22 cellular contexts compared by ENCODE assay signal in genomic region chr21:32008714-32009113, GRCh38.
DNase-seq lines count a peak whose midpoint lies in the region; ATAC-seq and TF ChIP-seq lines count a peak whose summit lies in the region.
"Had no signal": no experiment of that assay in that cellular context is flagged by ENCODE, and none has a peak within 500 bp of the region (broad histone marks: within the 10 kb centered on the region; RNA-seq: fewer than 3 reads in every experiment).

No MANE protein-coding gene starts in this region.

- H3K4me3 ChIP-seq in HEK293 (ENCODE audit: low read depth, low read length) = no peak overlapping the region
- H3K4me3 ChIP-seq: A549; BLaER1 treated with 17β-estradiol and CSF1 and Interleukin-3, amounts not matched to agents 10 nM and 100 nM had no signal

- H3K27ac Mint-ChIP-seq in endothelial cell (ENCODE audit: unreplicated experiment) = no peak overlapping the region
- H3K27ac Mint-ChIP-seq: B cell; CD4-positive, alpha-beta T cell; CD8-positive, alpha-beta memory T cell had no signal

- H3K36me3 ChIP-seq in HEK293 (ENCODE audit: control insufficient read depth in 2 of 2, insufficient read depth in 1 of 2, low read length in 2 of 2) = no peaks in the 10 kb centered on the region
- H3K36me3 ChIP-seq: BLaER1 treated with 17β-estradiol and CSF1 and Interleukin-3, amounts not matched to agents 10 nM and 100 nM had no signal

- H3K4me1 Mint-ChIP-seq in endothelial cell (ENCODE audit: unreplicated experiment) = peaks cover 6% of the 10 kb centered on the region
- H3K4me1 Mint-ChIP-seq: B cell; CD8-positive, alpha-beta memory T cell had no signal

- TF ChIP-seq CTCF in HEK293 (tag by site-specific recombination; IDR thresholded peaks at IDR 0.05) = no peak
- no peak for TF ChIP-seq CTCF in VCaP (conservative IDR thresholded peaks at IDR 0.05)
- TF ChIP-seq CTCF in endothelial cell (IDR thresholded peaks at IDR 0.05; ENCODE audit: unreplicated experiment) = no peak

- no peak for ATAC-seq in HG02798 (IDR thresholded peaks at IDR 0.05; ENCODE audit: poor library complexity, unreplicated experiment)
- ATAC-seq in HG02970 (IDR thresholded peaks at IDR 0.05; ENCODE audit: low FRiP score, unreplicated experiment) = no peak
- ATAC-seq: A549 had no signal

- no peaks in the 10 kb centered on the region for H3K9me3 ChIP-seq in HEK293 (ENCODE audit: control insufficient read depth, insufficient read depth, low read depth, low read length)
- H3K9me3 ChIP-seq: A549 had no signal

- peaks cover 2% of the 10 kb centered on the region for H3K27me3 Mint-ChIP-seq in endothelial cell (ENCODE audit: unreplicated experiment)
- H3K27me3 Mint-ChIP-seq: B cell had no signal

- H3K4me3 Mint-ChIP-seq in endothelial cell (ENCODE audit: unreplicated experiment) = peak overlapping the region; percentile 2
- H3K4me3 Mint-ChIP-seq: B cell; CD4-positive, alpha-beta T cell; CD8-positive, alpha-beta memory T cell had no signal

- H3K9me3 Mint-ChIP-seq in endothelial cell (ENCODE audit: unreplicated experiment) = no peaks in the 10 kb centered on the region

- DNase-seq in endothelial cell (ENCODE audit: low spot score) (no peak), kidney glomerular epithelial cell (lab: John Stamatoyannopoulos, UW) (no peak)
- DNase-seq: AML-193; CD4-positive, alpha-beta T cell; CD8-positive, alpha-beta memory T cell; COR-L47; DMS 273 treated with DMSO at 0.1 percent for 48 hours; DMS153; DMS53; DMS79; DND-41; EL; GF-D8 had no signal

- no peaks in the 10 kb centered on the region for H3K4me1 ChIP-seq in HEK293 (ENCODE audit: control insufficient read depth, insufficient read depth, low read length)
- H3K4me1 ChIP-seq: A549 had no signal

- CTCF ChIA-PET in HEK293 (lab: Yijun Ruan, JAX) = interaction anchor here (0.5 kb wide), 1 partner anchor 8 kb away, joined by 3 read pairs; no protein-coding TSS in a partner anchor

- POLR2A ChIA-PET in HEK293 (lab: Yijun Ruan, JAX) = no interaction called here

- H3K27ac ChIP-seq in HEK293 (ENCODE audit: extremely low read depth, low read depth, low read length) = no peak overlapping the region
- H3K27ac ChIP-seq in VCaP = peak overlapping the region; percentile 60
- H3K27ac ChIP-seq: 22Rv1; A549; BLaER1 treated with 17β-estradiol and CSF1 and Interleukin-3, amounts not matched to agents 10 nM and 100 nM; C4-2B had no signal

- H3K36me3 Mint-ChIP-seq in endothelial cell (ENCODE audit: low read depth, unreplicated experiment) = peaks cover 16% of the 10 kb centered on the region
- H3K36me3 Mint-ChIP-seq: CD8-positive, alpha-beta memory T cell had no signal

TF ChIP-seq in HEK293, 187 proteins besides CTCF, POLR2A, EP300 and RAD21:
- TF ChIP-seq ZEB2 (tag by site-specific recombination; IDR thresholded peaks at IDR 0.05) (no peak), BCL11A (tag by site-specific recombination; IDR thresholded peaks at IDR 0.05; ENCODE audit: low read depth) (no peak), ZBTB11 (tag by site-specific recombination; conservative IDR thresholded peaks at IDR 0.05; ENCODE audit: low read depth) (no peak), ZNF48 (tag by site-specific recombination; IDR thresholded peaks at IDR 0.05) (0 out of 2 replicates have a peak, but pooled peaks have one; percentile 56), ZNF776 (tag by site-specific recombination; IDR thresholded peaks at IDR 0.05; ENCODE audit: borderline replicate concordance) (peak; percentile 21; the same call in 1 of the 2 replicates), PRDM2 (tag by site-specific recombination; IDR thresholded peaks at IDR 0.05; ENCODE audit: borderline replicate concordance) (no peak), ZNF114 (tag by site-specific recombination; IDR thresholded peaks at IDR 0.05) (peak; percentile 74; the same call in 1 of the 2 replicates), ZBTB7A (tag by site-specific recombination; IDR thresholded peaks at IDR 0.05; ENCODE audit: low read depth) (no peak), INSM2 (tag by site-specific recombination; IDR thresholded peaks at IDR 0.05) (no peak), ZNF366 (tag by site-specific recombination; conservative IDR thresholded peaks at IDR 0.05) (peak; percentile 82), KLF9 (tag by site-specific recombination; IDR thresholded peaks at IDR 0.05; ENCODE audit: low read depth) (no peak), ZNF791 (tag by site-specific recombination; IDR thresholded peaks at IDR 0.05) (no peak), HOXA7 (CRISPR knock-in tag; IDR thresholded peaks at IDR 0.05; ENCODE audit: borderline replicate concordance) (no peak), ZSCAN30 (tag by site-specific recombination; IDR thresholded peaks at IDR 0.05) (no peak), ZBTB17 (tag by site-specific recombination; IDR thresholded peaks at IDR 0.05) (peak; percentile 90)
TF ChIP-seq in HEK293: peak in this region for 5.
